18 cellular contexts compared by ENCODE assay signal in genomic region chr2:62826141-62826540, GRCh38.
A peak's percentile ranks its signal among the peaks of the same experiment; 100 is the strongest.
DNase-seq lines count a peak whose midpoint lies in the region; TF ChIP-seq lines count a peak whose summit lies in the region.
"Had no signal": no experiment of that assay in that cellular context is flagged by ENCODE, and none has a peak within 500 bp of the region (broad histone marks: within the 10 kb centered on the region; RNA-seq: fewer than 3 reads in every experiment).

No MANE protein-coding gene starts in this region.

- no peak overlapping the region for H2BK5ac ChIP-seq in mesendoderm (ENCODE audit: low read length)

- H4K5ac ChIP-seq in mesendoderm (ENCODE audit: low read length): no peak overlapping the region

- no peaks in the 10 kb centered on the region for H3K79me1 ChIP-seq in mesendoderm (ENCODE audit: low read length)

- no peaks in the 10 kb centered on the region for H3K27me3 ChIP-seq in mesendoderm (ENCODE audit: insufficient read depth, low read length, poor library complexity)

- H3K27ac ChIP-seq in mesendoderm (ENCODE audit: low read depth, low read length): no peak overlapping the region
- H3K27ac ChIP-seq: skin epidermis had no signal

- no CpG with 5 or more reads among the region's 3 CpGs for WGBS in mesendoderm (ENCODE audit: extremely low coverage, insufficient coverage, low lambda C conversion rate)

- H3K4ac ChIP-seq in mesendoderm (ENCODE audit: low read depth, low read length): no peak overlapping the region

- no peak overlapping the region for H3K4me2 ChIP-seq in mesendoderm (ENCODE audit: low read length)

- no peaks in the 10 kb centered on the region for H3K79me2 ChIP-seq in mesendoderm (ENCODE audit: control insufficient read depth, insufficient read depth, low read length)

- H2AK5ac ChIP-seq in mesendoderm (ENCODE audit: low read length): no peak overlapping the region

- H3K4me3 ChIP-seq in choroid plexus epithelial cell (ENCODE audit: low read depth, low read length) (no peak overlapping the region), mesendoderm (ENCODE audit: low read length) (no peak overlapping the region)
- H3K4me3 ChIP-seq: HAP-1, skin epidermis had no signal

- H3K36me3 ChIP-seq in mesendoderm (ENCODE audit: control insufficient read depth, insufficient read depth, low read length): no peaks in the 10 kb centered on the region

- no peak overlapping the region for H2BK15ac ChIP-seq in mesendoderm (replicated peaks; ENCODE audit: low read depth)

- peak; percentile 14 for DNase-seq in A172 (ENCODE audit: low spot score)
- DNase-seq in HS-27A (ENCODE audit: low read depth): peak; percentile 27
- DNase-seq in choroid plexus epithelial cell (ENCODE audit: low read depth): peak; percentile 76
- DNase-seq in mesendoderm: peak; percentile 48
- no peak for DNase-seq in NOMO-1 treated with dmso at 0.1 percent for 144 hours (lab: John Stamatoyannopoulos, UW; ENCODE audit: unreplicated experiment)
- DNase-seq in amygdala (lab: John Stamatoyannopoulos, UW): no peak
- DNase-seq in NCI-H69 (lab: John Stamatoyannopoulos, UW): no peak
- DNase-seq in NCI-H524 treated with DMSO at 0.1 percent for 48 hours (lab: John Stamatoyannopoulos, UW): no peak
- DNase-seq: activated CD4-positive, alpha-beta T cell treated with anti-CD3 and anti-CD28 coated beads for 36 hours; activated CD8-positive, alpha-beta memory T cell treated with anti-CD3 and anti-CD28 coated beads, Interleukin-2, amount 50 U/mL, for 4 hours; activated naive CD4-positive, alpha-beta T cell treated with anti-CD3 and anti-CD28 coated beads for 36 hours; COR-L47; NCI-H1436; occipital lobe; SHP77 treated with DMSO at 0.1 percent for 48 hours; T1000 had no signal

- TF ChIP-seq CTCF in choroid plexus epithelial cell (conservative IDR thresholded peaks at IDR 0.05; ENCODE audit: low read depth, low read length): no peak

- no peaks in the 10 kb centered on the region for H3K4me1 ChIP-seq in mesendoderm (ENCODE audit: control insufficient read depth, low read depth, low read length)

- no peak overlapping the region for H3K9ac ChIP-seq in mesendoderm (ENCODE audit: low read length)

- H3K23ac ChIP-seq in mesendoderm (ENCODE audit: low read length): no peak overlapping the region

- no peak overlapping the region for H3K56ac ChIP-seq in mesendoderm (ENCODE audit: low read length)

- H3K18ac ChIP-seq in mesendoderm (ENCODE audit: low read length): no peak overlapping the region

- H2BK120ac ChIP-seq in mesendoderm (ENCODE audit: low read depth, low read length): no peak overlapping the region

- no peak overlapping the region for H4K8ac ChIP-seq in mesendoderm (ENCODE audit: low read depth, low read length)

Comparison
In these comparisons a context has a peak if more than half of its experiments do, and no peak if none do; other contexts are left out.
1. DNase-seq: peak in A172 (single experiment), HS-27A (single experiment), choroid plexus epithelial cell (single experiment) and mesendoderm (single experiment); none in NOMO-1 treated with dmso at 0.1 percent for 144 hours (single experiment), amygdala (0 of 56), NCI-H69 (single experiment) and NCI-H524 treated with DMSO at 0.1 percent for 48 hours (single experiment).